Comparison of ENCODE assay signal across 20 cellular contexts in genomic region chr13:81987159-81987558, GRCh38.
DNase-seq lines count a peak whose midpoint lies in the region; ATAC-seq and TF ChIP-seq lines count a peak whose summit lies in the region.
"Had no signal": no experiment of that assay in that cellular context is flagged by ENCODE, and none has a peak within 500 bp of the region (broad histone marks: within the 10 kb centered on the region; RNA-seq: fewer than 3 reads in every experiment).

No MANE protein-coding gene starts in this region.

- no peak overlapping the region for H3K4me3 Mint-ChIP-seq in GM23338
- H3K4me3 Mint-ChIP-seq: activated CD4-positive, alpha-beta T cell treated with anti-CD3 and anti-CD28 coated beads, Interleukin-2, amount 10 ng/mL, durations not matched to agents 7 days and 5 days; activated naive CD4-positive, alpha-beta T cell treated with anti-CD3 and anti-CD28 coated beads, Interleukin-2, amount 10 ng/mL, durations not matched to agents 7 days and 5 days; dendritic cell treated with granulocyte-macrophage colony-stimulating factor and Interleukin-4, amounts not matched to agents 40 ng/mL and 50 ng/mL, for 4 days had no signal

- no peak overlapping the region for H3K9ac ChIP-seq in NT2/D1 (ENCODE audit: insufficient read length, low read depth)
- H3K9ac ChIP-seq in iPS-18a (ENCODE audit: low read length) = peak overlapping the region; percentile 28

- H3K36me3 Mint-ChIP-seq in GM23338 (ENCODE audit: low read depth) = peaks cover 3% of the 10 kb centered on the region; the same call in 2 of the 3 replicates
- H3K36me3 Mint-ChIP-seq: activated naive CD4-positive, alpha-beta T cell treated with anti-CD3 and anti-CD28 coated beads, Interleukin-2, amount 10 ng/mL, durations not matched to agents 7 days and 5 days had no signal

- no peaks in the 10 kb centered on the region for H3K9me2 ChIP-seq in GM23338 (ENCODE audit: insufficient read depth)

- peaks cover 26% of the 10 kb centered on the region for H3K27me3 Mint-ChIP-seq in GM23338 (ENCODE audit: insufficient read depth, low read depth, poor library complexity)
- H3K27me3 Mint-ChIP-seq: activated CD4-positive, alpha-beta T cell treated with anti-CD3 and anti-CD28 coated beads, Interleukin-2, amount 10 ng/mL, durations not matched to agents 7 days and 5 days; activated naive CD4-positive, alpha-beta T cell treated with anti-CD3 and anti-CD28 coated beads, Interleukin-2, amount 10 ng/mL, durations not matched to agents 7 days and 5 days; dendritic cell treated with granulocyte-macrophage colony-stimulating factor and Interleukin-4, amounts not matched to agents 40 ng/mL and 50 ng/mL, for 4 days had no signal

- H3K27ac ChIP-seq in A673 (ENCODE audit: low read depth, low read length, poor library complexity, severe bottlenecking) = no peak overlapping the region
- 0 out of 2 replicates have a peak overlapping the region, but pooled peaks have one; percentile 2 for H3K27ac ChIP-seq in GM23338 (ENCODE audit: low read depth)
- no peak overlapping the region for H3K27ac ChIP-seq in iPS-18a (ENCODE audit: low read length)
- no peak overlapping the region for H3K27ac ChIP-seq in esophagus squamous epithelium

- H3K9me3 ChIP-seq in A673 (ENCODE audit: low read depth, low read length, poor library complexity, severe bottlenecking) = no peaks in the 10 kb centered on the region
- H3K9me3 ChIP-seq in NT2/D1 (ENCODE audit: insufficient read depth, low read length) = no peaks in the 10 kb centered on the region
- H3K9me3 ChIP-seq in iPS-18a (ENCODE audit: control insufficient read depth, low read depth, low read length) = no peaks in the 10 kb centered on the region
- no peaks in the 10 kb centered on the region for H3K9me3 ChIP-seq in esophagus squamous epithelium

- H3K27me3 ChIP-seq in A673 (replicated peaks; ENCODE audit: insufficient read depth, low read depth, low read length, poor library complexity) = no peaks in the 10 kb centered on the region
- peaks cover 27% of the 10 kb centered on the region for H3K27me3 ChIP-seq in GM23338 (ENCODE audit: insufficient read depth)
- no peaks in the 10 kb centered on the region for H3K27me3 ChIP-seq in NT2/D1 (ENCODE audit: insufficient read depth, insufficient read length)
- peaks cover 22% of the 10 kb centered on the region for H3K27me3 ChIP-seq in iPS-18a (ENCODE audit: control insufficient read depth, insufficient read depth, low read length)
- H3K27me3 ChIP-seq in esophagus squamous epithelium = no peaks in the 10 kb centered on the region

- no peak overlapping the region for H3K27ac Mint-ChIP-seq in GM23338
- H3K27ac Mint-ChIP-seq: activated CD4-positive, alpha-beta T cell treated with anti-CD3 and anti-CD28 coated beads, Interleukin-2, amount 10 ng/mL, durations not matched to agents 7 days and 5 days; activated naive CD4-positive, alpha-beta T cell treated with anti-CD3 and anti-CD28 coated beads, Interleukin-2, amount 10 ng/mL, durations not matched to agents 7 days and 5 days; dendritic cell treated with granulocyte-macrophage colony-stimulating factor and Interleukin-4, amounts not matched to agents 40 ng/mL and 50 ng/mL, for 4 days had no signal

- no peaks in the 10 kb centered on the region for H4K20me1 ChIP-seq in GM23338 (replicated peaks; ENCODE audit: insufficient read depth)

- peak overlapping the region; percentile 45; the same call in 1 of the 2 replicates for H3K4me2 ChIP-seq in GM23338

- H3K36me3 ChIP-seq in A673 (ENCODE audit: insufficient read depth, low read length, poor library complexity, severe bottlenecking) (no peaks in the 10 kb centered on the region), GM23338 (ENCODE audit: insufficient read depth) (no peaks in the 10 kb centered on the region), NT2/D1 (ENCODE audit: insufficient read depth, insufficient read length, low read length) (no peaks in the 10 kb centered on the region), iPS-18a (ENCODE audit: control insufficient read depth, low read depth, low read length) (no peaks in the 10 kb centered on the region), esophagus squamous epithelium (no peaks in the 10 kb centered on the region)

- no peak overlapping the region for H2AFZ ChIP-seq in GM23338

- TF ChIP-seq CTCF in A673 (conservative IDR thresholded peaks at IDR 0.05; ENCODE audit: low read depth, low read length) (0 out of 2 replicates have a peak, but pooled peaks have one; percentile 24), GM23338 (conservative IDR thresholded peaks at IDR 0.05; ENCODE audit: low read depth in 2 of 2) (peak; percentile 47 to 70), esophagus squamous epithelium (IDR thresholded peaks at IDR 0.05) (no peak)

- peaks cover 5% of the 10 kb centered on the region; the same call in 1 of the 3 replicates for H3K9me3 Mint-ChIP-seq in GM23338

- BruUV-seq in A673 (replicated peaks; lab: Mats Ljungman, UMichigan) = no TSS peak

- peaks cover 54% of the 10 kb centered on the region for H3K4me1 Mint-ChIP-seq in GM23338
- H3K4me1 Mint-ChIP-seq: activated CD4-positive, alpha-beta T cell treated with anti-CD3 and anti-CD28 coated beads, Interleukin-2, amount 10 ng/mL, durations not matched to agents 7 days and 5 days; activated naive CD4-positive, alpha-beta T cell treated with anti-CD3 and anti-CD28 coated beads, Interleukin-2, amount 10 ng/mL, durations not matched to agents 7 days and 5 days had no signal

- no peaks in the 10 kb centered on the region for H3K79me2 ChIP-seq in GM23338 (replicated peaks; ENCODE audit: insufficient read depth)

- intact Hi-C loops in A673 (cut with micrococcal nuclease; ENCODE audit: unreplicated experiment) (no loop called here), esophagus squamous epithelium (cut with DNase I) (no loop called here)

- CTCF ChIA-PET in A673 (lab: Charles Lee) = interaction anchor here (1.1 kb wide), 1 partner anchor 347 kb away, joined by 3 read pairs; no protein-coding TSS in a partner anchor

- DNase-seq in A673 (ENCODE audit: low spot score) (peak; percentile 6), GM23338 (ENCODE audit: low spot score) (peak; percentile 49), NT2/D1 (ENCODE audit: low read depth, low spot score) (peak; percentile 42), COLO668 (lab: John Stamatoyannopoulos, UW; ENCODE audit: unreplicated experiment) (no peak), midbrain (lab: John Stamatoyannopoulos, UW) (no peak), esophagus squamous epithelium (lab: John Stamatoyannopoulos, UW) (no peak)
- no peak for DNase-seq in stimulated activated CD4-positive, alpha-beta T cell treated with anti-CD3 and anti-CD28 coated beads, Interleukin-2, amount 100 ng/mL, for 48 hours
- DNase-seq: activated CD4-positive, alpha-beta T cell treated with anti-CD3 and anti-CD28 coated beads, Interleukin-2, amount 10 ng/mL, durations not matched to agents 7 days and 5 days; activated naive CD4-positive, alpha-beta T cell treated with anti-CD3 and anti-CD28 coated beads, Interleukin-2, amount 10 ng/mL, durations not matched to agents 7 days and 5 days; activated T-cell treated with anti-CD3 and anti-CD28 coated beads for 4 hours; Calu3; glutamatergic neuron; KG1; kidney; nucleus accumbens; stimulated activated CD4-positive, alpha-beta T cell treated with anti-CD3 and anti-CD28 coated beads, Interleukin-2, amount 100 ng/mL, for 24 hours had no signal

- no peak for TF ChIP-seq POLR2A in esophagus squamous epithelium (IDR thresholded peaks at IDR 0.05)

- H3K4me1 ChIP-seq in A673 (ENCODE audit: insufficient read depth, low read length, poor library complexity, severe bottlenecking) (no peaks in the 10 kb centered on the region), GM23338 (ENCODE audit: insufficient read depth) (peaks cover 57% of the 10 kb centered on the region), NT2/D1 (ENCODE audit: insufficient read depth, insufficient read length) (no peaks in the 10 kb centered on the region), iPS-18a (ENCODE audit: control insufficient read depth, low read depth, low read length) (peaks cover 49% of the 10 kb centered on the region), esophagus squamous epithelium (no peaks in the 10 kb centered on the region)

- ATAC-seq in GM23338 = peak; percentile 83
- ATAC-seq: esophagus mucosa, sciatic nerve had no signal

- POLR2A ChIA-PET in A673 (lab: Charles Lee; ENCODE audit: low non-redundant PET) = no interaction called here

- H3F3A ChIP-seq in GM23338 (replicated peaks; ENCODE audit: low read depth) = no peaks in the 10 kb centered on the region

- no peak overlapping the region for H3K4me3 ChIP-seq in A673 (ENCODE audit: low read depth, low read length, poor library complexity, severe bottlenecking)
- peak overlapping the region; percentile 5; the same call in 1 of the 2 replicates for H3K4me3 ChIP-seq in GM23338
- no peak overlapping the region for H3K4me3 ChIP-seq in NT2/D1 (ENCODE audit: insufficient read length, low read depth)
- H3K4me3 ChIP-seq in iPS-18a (ENCODE audit: low read length) = peak overlapping the region; percentile 1
- H3K4me3 ChIP-seq in esophagus squamous epithelium = no peak overlapping the region

TF ChIP-seq in GM23338, 12 proteins besides CTCF, POLR2A, EP300 and RAD21 (continues in another document):
- TF ChIP-seq CREB1 (CRISPR knock-in tag; IDR thresholded peaks at IDR 0.05; ENCODE audit: low read depth) (no peak), JUNB (IDR thresholded peaks at IDR 0.05; ENCODE audit: unreplicated experiment) (no peak)

Comparison
In these comparisons a context has a peak if more than half of its experiments do, and no peak if none do; other contexts are left out.
1. DNase-seq: peak in A673 (single experiment), GM23338 (single experiment) and NT2/D1 (single experiment); none in COLO668 (single experiment), midbrain (single experiment), esophagus squamous epithelium (single experiment) and stimulated activated CD4-positive, alpha-beta T cell treated with anti-CD3 and anti-CD28 coated beads, Interleukin-2, amount 100 ng/mL, for 48 hours (0 of 2).
2. H3K4me3 ChIP-seq: peak in GM23338 (single experiment) and iPS-18a (single experiment); none in A673 (single experiment), NT2/D1 (single experiment) and esophagus squamous epithelium (0 of 4).
3. CTCF ChIP-seq: peak in A673 (single experiment) and GM23338 (2 of 2); none in esophagus squamous epithelium (0 of 6).